Comparison of ENCODE assay signal across 14 cellular contexts in genomic region chr5:35317586-35317985, GRCh38.
"Had no signal": no experiment of that assay in that cellular context is flagged by ENCODE, and none has a peak within 500 bp of the region (broad histone marks: within the 10 kb centered on the region; RNA-seq: fewer than 3 reads in every experiment).

No MANE protein-coding gene starts in this region.

- H3K27ac ChIP-seq: colonic mucosa, gastroesophageal sphincter, suprapubic skin, thyroid gland, vagina had no signal

- H3K4me3 Mint-ChIP-seq: mesothelial cell of epicardium, natural killer cell, type B pancreatic cell had no signal

- ATAC-seq: gastroesophageal sphincter, left lobe of liver, natural killer cell, sciatic nerve had no signal

- DNase-seq: colonic mucosa; effector CD4-positive, alpha-beta T cell; glutamatergic neuron; natural killer cell; stimulated activated CD4-positive, alpha-beta T cell treated with anti-CD3 and anti-CD28 coated beads, Interleukin-12 subunit alpha, Interleukin-12 subunit beta, amount 100 ng/mL, for 4 hours; thyroid gland had no signal

- H3K9me3 ChIP-seq: colonic mucosa, gastroesophageal sphincter, suprapubic skin, thyroid gland, vagina had no signal

- H3K4me1 Mint-ChIP-seq: natural killer cell had no signal

- H3K36me3 Mint-ChIP-seq: mesothelial cell of epicardium, natural killer cell, type B pancreatic cell had no signal

- H3K9me3 Mint-ChIP-seq: mesothelial cell of epicardium had no signal

- H3K4me3 ChIP-seq: colonic mucosa, gastroesophageal sphincter, skin epidermis, suprapubic skin, thyroid gland, vagina had no signal

- H3K27me3 ChIP-seq: colonic mucosa, gastroesophageal sphincter, suprapubic skin, thyroid gland, vagina had no signal

- H3K4me1 ChIP-seq: colonic mucosa, gastroesophageal sphincter, thyroid gland had no signal

- H3K27me3 Mint-ChIP-seq: type B pancreatic cell had no signal

- H3K36me3 ChIP-seq: colonic mucosa, gastroesophageal sphincter, suprapubic skin, thyroid gland, vagina had no signal

- H3K27ac Mint-ChIP-seq: mesothelial cell of epicardium, natural killer cell, type B pancreatic cell had no signal
